ENCODE assay signal across 9 cellular contexts in genomic region chr11:65436412-65437032, GRCh38.
A peak's percentile ranks its signal among the peaks of the same experiment; 100 is the strongest.
DNase-seq lines count a peak whose midpoint lies in the region; TF ChIP-seq lines count a peak whose summit lies in the region.
"Had no signal": no experiment of that assay in that cellular context is flagged by ENCODE, and none has a peak within 500 bp of the region (broad histone marks: within the 10 kb centered on the region; RNA-seq: fewer than 3 reads in every experiment).

No MANE protein-coding gene starts in this region.

- H3K4me3 Mint-ChIP-seq in nephron progenitor cell: no peak overlapping the region

- peaks cover 82% of the 10 kb centered on the region for H3K36me3 ChIP-seq in neutrophil

- H3K27ac ChIP-seq in C4-2B (peak overlapping the region; percentile 36), neutrophil (peak overlapping the region; percentile 60)

- no peak overlapping the region for H3K4me3 ChIP-seq in neutrophil (ENCODE audit: low read depth in 1 of 2, low read length in 1 of 2)

- H3K27me3 Mint-ChIP-seq in nephron progenitor cell (ENCODE audit: low read depth, poor library complexity): no peaks in the 10 kb centered on the region

- DNase-seq in RPMI8226 (peak; percentile 13), erythroblast (lab: John Stamatoyannopoulos, UW) (no peak), pons (ENCODE audit: low spot score) (no peak), NCI-H146 (lab: John Stamatoyannopoulos, UW) (no peak), nephron progenitor cell (no peak)
- DNase-seq in activated CD4-positive, alpha-beta T cell treated with anti-CD3 and anti-CD28 coated beads, Interleukin-2, amount 50 U/mL, for 1 hour: no peak
- DNase-seq: NCI-H1694 had no signal

- peaks cover 79 to 83% of the 10 kb centered on the region in 2 experiments for H3K4me1 ChIP-seq in neutrophil (ENCODE audit: control insufficient read depth in 1 of 2, insufficient read depth in 1 of 2, low read depth in 1 of 2, low read length in 1 of 2)

- H3K27ac Mint-ChIP-seq in nephron progenitor cell: no peak overlapping the region

- no peaks in the 10 kb centered on the region for H3K9me3 Mint-ChIP-seq in nephron progenitor cell

- H3K36me3 Mint-ChIP-seq in nephron progenitor cell (ENCODE audit: low read depth): peaks cover 38% of the 10 kb centered on the region

- no peak for TF ChIP-seq CTCF in C4-2B (conservative IDR thresholded peaks at IDR 0.05)
- TF ChIP-seq CTCF in neutrophil (IDR thresholded peaks at IDR 0.05): no peak
- no peak for TF ChIP-seq CTCF in nephron progenitor cell (IDR thresholded peaks at IDR 0.05)

- H3K9me3 ChIP-seq in neutrophil: no peaks in the 10 kb centered on the region

- H3K4me1 Mint-ChIP-seq in nephron progenitor cell: peaks cover 28% of the 10 kb centered on the region

- peak; percentile 74 for TF ChIP-seq POLR2A in erythroblast (IDR thresholded peaks at IDR 0.05; ENCODE audit: low read length)

- H3K27me3 ChIP-seq in neutrophil: no peaks in the 10 kb centered on the region
